7 cellular contexts compared by ENCODE assay signal in the genomic region with DNA sequence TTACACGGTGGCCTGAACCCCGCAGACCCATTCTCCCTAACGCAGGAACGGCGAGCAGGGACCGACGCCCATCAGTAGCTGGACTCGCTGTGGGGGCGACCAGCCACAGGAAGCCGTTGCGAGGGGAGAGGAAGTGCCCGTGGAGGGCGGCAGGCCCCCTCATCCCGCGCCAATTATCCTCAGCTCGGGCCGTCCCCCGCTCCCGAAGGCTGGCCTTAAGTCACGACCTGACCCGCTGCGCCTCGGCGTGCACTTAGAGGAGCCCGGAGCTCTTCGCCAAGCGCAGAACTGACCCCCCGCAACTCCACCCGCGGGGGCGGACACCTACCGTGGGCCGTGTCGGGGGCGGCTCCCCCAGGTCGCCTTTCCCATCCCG. TPM values are rescaled to one million over a fixed set of nuclear protein-coding genes. Genes with fewer than 3 reads are reported as not detected.
DNase-seq lines count a peak whose midpoint lies in the region; ATAC-seq lines count a peak whose summit lies in the region.

No MANE protein-coding gene starts in this region.

- peak; percentile 6 for ATAC-seq in GM19043 (IDR thresholded peaks at IDR 0.05; ENCODE audit: low read depth, unreplicated experiment)
- ATAC-seq in HG03039 (IDR thresholded peaks at IDR 0.05; ENCODE audit: unreplicated experiment) = peak; percentile 3
- ATAC-seq in stimulated activated memory B cell treated with anti-CD40 and anti-IgM and Interleukin-4, amounts not matched to agents 10 μg/mL and 1 μg/mL and 100 μg/mL, for 72 hours = no peak

- H3K27me3 Mint-ChIP-seq in activated T-helper 1 cell treated with anti-CD3 and anti-CD28 coated beads, Interleukin-12 subunit alpha, Interleukin-12 subunit beta, Interleukin-2, Interleukin-4 antibody, amounts not matched to agents 30 ng/mL and 10 ng/mL and 1 ng/mL, durations not matched to agents 14 hours and 24 hours and 36 hours (ENCODE audit: insufficient read depth) = no peaks in the 10 kb centered on the region
- no peaks in the 10 kb centered on the region for H3K27me3 Mint-ChIP-seq in stimulated activated memory B cell treated with anti-CD40 and anti-IgM and Interleukin-4, amounts not matched to agents 10 μg/mL and 1 μg/mL and 100 μg/mL, for 72 hours

- H3K4me1 Mint-ChIP-seq in activated T-helper 1 cell treated with anti-CD3 and anti-CD28 coated beads, Interleukin-12 subunit alpha, Interleukin-12 subunit beta, Interleukin-2, Interleukin-4 antibody, amounts not matched to agents 30 ng/mL and 10 ng/mL and 1 ng/mL, durations not matched to agents 14 hours and 24 hours and 36 hours (ENCODE audit: low read depth) = peaks cover 22% of the 10 kb centered on the region
- H3K4me1 Mint-ChIP-seq in stimulated activated memory B cell treated with anti-CD40 and anti-IgM and Interleukin-4, amounts not matched to agents 10 μg/mL and 1 μg/mL and 100 μg/mL, for 72 hours = peaks cover 47% of the 10 kb centered on the region

- no peak for DNase-seq in activated T-helper 1 cell treated with anti-CD3 and anti-CD28 coated beads, Interleukin-12 subunit alpha, Interleukin-12 subunit beta, Interleukin-2, Interleukin-4 antibody, amounts not matched to agents 30 ng/mL and 10 ng/mL and 1 ng/mL, durations not matched to agents 14 hours and 24 hours and 36 hours (ENCODE audit: low spot score)
- no peak for DNase-seq in ACHN
- no peak for DNase-seq in NCI-H1092 treated with DMSO at 0.1 percent for 48 hours (lab: John Stamatoyannopoulos, UW)

- intact Hi-C loops in activated T-helper 1 cell treated with anti-CD3 and anti-CD28 coated beads, Interleukin-12 subunit alpha, Interleukin-12 subunit beta, Interleukin-2, Interleukin-4 antibody, amounts not matched to agents 30 ng/mL and 10 ng/mL and 1 ng/mL, durations not matched to agents 14 hours and 24 hours and 36 hours (cut with micrococcal nuclease) = loop anchor here (1.0 to 2.0 kb wide), 6 partner anchors 17 to 178 kb away; partner anchors contain the start of genes CCDC137, MRPL12, NPLOC4 and OXLD1

- no peaks in the 10 kb centered on the region for H3K9me3 Mint-ChIP-seq in activated T-helper 1 cell treated with anti-CD3 and anti-CD28 coated beads, Interleukin-12 subunit alpha, Interleukin-12 subunit beta, Interleukin-2, Interleukin-4 antibody, amounts not matched to agents 30 ng/mL and 10 ng/mL and 1 ng/mL, durations not matched to agents 14 hours and 24 hours and 36 hours
- H3K9me3 Mint-ChIP-seq in stimulated activated memory B cell treated with anti-CD40 and anti-IgM and Interleukin-4, amounts not matched to agents 10 μg/mL and 1 μg/mL and 100 μg/mL, for 72 hours = no peaks in the 10 kb centered on the region

- peak overlapping the region; percentile 68 for H3K27ac Mint-ChIP-seq in activated T-helper 1 cell treated with anti-CD3 and anti-CD28 coated beads, Interleukin-12 subunit alpha, Interleukin-12 subunit beta, Interleukin-2, Interleukin-4 antibody, amounts not matched to agents 30 ng/mL and 10 ng/mL and 1 ng/mL, durations not matched to agents 14 hours and 24 hours and 36 hours
- peak overlapping the region; percentile 80 for H3K27ac Mint-ChIP-seq in stimulated activated memory B cell treated with anti-CD40 and anti-IgM and Interleukin-4, amounts not matched to agents 10 μg/mL and 1 μg/mL and 100 μg/mL, for 72 hours

- H3K4me3 ChIP-seq in iPS-11a (ENCODE audit: low read depth, low read length) = peak overlapping the region; percentile 87

- H3K36me3 Mint-ChIP-seq in activated T-helper 1 cell treated with anti-CD3 and anti-CD28 coated beads, Interleukin-12 subunit alpha, Interleukin-12 subunit beta, Interleukin-2, Interleukin-4 antibody, amounts not matched to agents 30 ng/mL and 10 ng/mL and 1 ng/mL, durations not matched to agents 14 hours and 24 hours and 36 hours (ENCODE audit: low read depth) = peaks cover 27% of the 10 kb centered on the region
- H3K36me3 Mint-ChIP-seq in stimulated activated memory B cell treated with anti-CD40 and anti-IgM and Interleukin-4, amounts not matched to agents 10 μg/mL and 1 μg/mL and 100 μg/mL, for 72 hours = peaks cover 19% of the 10 kb centered on the region

- peak overlapping the region; percentile 97 for H3K4me3 Mint-ChIP-seq in activated T-helper 1 cell treated with anti-CD3 and anti-CD28 coated beads, Interleukin-12 subunit alpha, Interleukin-12 subunit beta, Interleukin-2, Interleukin-4 antibody, amounts not matched to agents 30 ng/mL and 10 ng/mL and 1 ng/mL, durations not matched to agents 14 hours and 24 hours and 36 hours
- H3K4me3 Mint-ChIP-seq in stimulated activated memory B cell treated with anti-CD40 and anti-IgM and Interleukin-4, amounts not matched to agents 10 μg/mL and 1 μg/mL and 100 μg/mL, for 72 hours = peak overlapping the region; percentile 86

- in situ Hi-C loops in ACHN (cut with HindIII; ENCODE audit: low pct_ligation_motif_present, low pct_unique_long_range_greater_than_20kb, low sequenced_read_pairs) = no loop called here

RNA-seq across cellular contexts. Expression of gene ARL16, which starts 0.4 kb away (rescaled TPM):
- 37.6 and 40.0 TPM in 2 replicates for total RNA-seq in activated T-helper 1 cell treated with anti-CD3 and anti-CD28 coated beads, Interleukin-12 subunit alpha, Interleukin-12 subunit beta, Interleukin-2, Interleukin-4 antibody, amounts not matched to agents 30 ng/mL and 10 ng/mL and 1 ng/mL, durations not matched to agents 14 hours and 24 hours and 36 hours

RNA-seq across cellular contexts. Expression of gene HGS, which starts 0.6 kb away (rescaled TPM):
- total RNA-seq in activated T-helper 1 cell treated with anti-CD3 and anti-CD28 coated beads, Interleukin-12 subunit alpha, Interleukin-12 subunit beta, Interleukin-2, Interleukin-4 antibody, amounts not matched to agents 30 ng/mL and 10 ng/mL and 1 ng/mL, durations not matched to agents 14 hours and 24 hours and 36 hours = 133 and 144 TPM in 2 replicates

RNA-seq across cellular contexts. Expression of gene CCDC137, which starts 16.7 kb away (rescaled TPM):
- 59.3 and 62.1 TPM in 2 replicates for total RNA-seq in activated T-helper 1 cell treated with anti-CD3 and anti-CD28 coated beads, Interleukin-12 subunit alpha, Interleukin-12 subunit beta, Interleukin-2, Interleukin-4 antibody, amounts not matched to agents 30 ng/mL and 10 ng/mL and 1 ng/mL, durations not matched to agents 14 hours and 24 hours and 36 hours

RNA-seq across cellular contexts. Expression of gene OXLD1, which starts 16.8 kb away (rescaled TPM):
- 54.3 and 57.5 TPM in 2 replicates for total RNA-seq in activated T-helper 1 cell treated with anti-CD3 and anti-CD28 coated beads, Interleukin-12 subunit alpha, Interleukin-12 subunit beta, Interleukin-2, Interleukin-4 antibody, amounts not matched to agents 30 ng/mL and 10 ng/mL and 1 ng/mL, durations not matched to agents 14 hours and 24 hours and 36 hours

RNA-seq across cellular contexts. Expression of gene MRPL12, which starts 20.0 kb away (rescaled TPM):
- total RNA-seq in activated T-helper 1 cell treated with anti-CD3 and anti-CD28 coated beads, Interleukin-12 subunit alpha, Interleukin-12 subunit beta, Interleukin-2, Interleukin-4 antibody, amounts not matched to agents 30 ng/mL and 10 ng/mL and 1 ng/mL, durations not matched to agents 14 hours and 24 hours and 36 hours = 232 TPM in 2 replicates
